In the genomic region with DNA sequence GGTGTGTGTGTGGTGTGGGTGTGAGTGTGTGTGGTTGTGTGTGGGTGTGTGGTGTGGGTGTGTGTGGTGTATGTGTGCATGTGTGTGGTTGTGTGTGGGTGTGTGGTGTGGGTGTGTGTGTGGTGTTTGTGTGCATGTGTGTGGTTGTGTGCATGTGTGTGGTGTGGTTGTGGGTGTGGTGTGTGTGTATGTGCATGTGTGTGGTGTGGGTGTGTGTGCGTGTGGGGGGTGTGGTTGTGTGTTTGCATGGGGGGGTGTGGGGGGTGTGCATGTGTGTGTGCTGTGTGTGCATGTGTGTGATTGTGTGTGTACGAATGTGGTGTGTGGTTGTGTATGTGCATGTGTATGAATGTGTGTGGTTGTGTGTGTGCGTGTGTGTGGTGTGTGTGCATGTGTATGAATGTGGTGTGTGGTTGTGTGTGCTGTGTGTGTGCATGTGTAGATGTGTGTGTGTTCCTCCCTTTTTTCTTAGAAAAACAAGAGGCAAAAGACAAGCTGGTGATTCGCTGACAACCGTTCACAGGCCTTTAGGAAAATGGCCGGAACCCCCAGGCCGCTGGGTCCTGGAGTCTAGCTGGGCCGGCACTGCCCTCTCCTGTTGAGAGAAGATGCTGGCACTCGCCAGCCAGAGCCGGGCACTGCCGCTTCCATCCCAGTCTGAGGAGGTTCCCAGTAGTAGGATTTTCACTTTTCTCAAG, we compare ENCODE assay signal across 8 cellular contexts. TPM values are rescaled to one million over a fixed set of nuclear protein-coding genes. Genes with fewer than 3 reads are reported as not detected.
DNase-seq lines count a peak whose midpoint lies in the region; ATAC-seq and TF ChIP-seq lines count a peak whose summit lies in the region.

No MANE protein-coding gene starts in this region.

- peaks cover 0 to 2% of the 10 kb centered on the region in 2 donors for H3K9me3 Mint-ChIP-seq in stimulated activated naive B cell treated with anti-CD40 and anti-IgM and Interleukin-4, amounts not matched to agents 10 μg/mL and 1 μg/mL and 100 μg/mL, for 72 hours

- peak; percentile 61 for ATAC-seq in left lobe of liver
- no peak for ATAC-seq in stimulated activated naive B cell treated with anti-CD40 and anti-IgM and Interleukin-4, amounts not matched to agents 10 μg/mL and 1 μg/mL and 100 μg/mL, for 72 hours (replicated peaks)

- TF ChIP-seq CTCF in AG04450 (IDR thresholded peaks at IDR 0.05; ENCODE audit: low read depth, low read length) (peak; percentile 46), LNCAP (IDR thresholded peaks at IDR 0.05) (peak; percentile 85)

- no peak overlapping the region for H3K27ac ChIP-seq in AG04450 (ENCODE audit: low read depth, low read length)

- no peaks in the 10 kb centered on the region for H3K36me3 Mint-ChIP-seq in stimulated activated naive B cell treated with anti-CD40 and anti-IgM and Interleukin-4, amounts not matched to agents 10 μg/mL and 1 μg/mL and 100 μg/mL, for 72 hours

- CTCF ChIA-PET in AG04450 (lab: Charles Lee), result no interaction called here

- H3K4me1 Mint-ChIP-seq in stimulated activated naive B cell treated with anti-CD40 and anti-IgM and Interleukin-4, amounts not matched to agents 10 μg/mL and 1 μg/mL and 100 μg/mL, for 72 hours, result no peaks in the 10 kb centered on the region

- no peaks in the 10 kb centered on the region for H3K27me3 ChIP-seq in AG04450 (ENCODE audit: control insufficient read depth, insufficient read depth, low read length)

- no peak overlapping the region for H3K27ac Mint-ChIP-seq in stimulated activated naive B cell treated with anti-CD40 and anti-IgM and Interleukin-4, amounts not matched to agents 10 μg/mL and 1 μg/mL and 100 μg/mL, for 72 hours

- no peak overlapping the region for H3K4me3 ChIP-seq in AG04450 (ENCODE audit: low read depth, low read length)

- no peak overlapping the region for H3K4me3 Mint-ChIP-seq in stimulated activated naive B cell treated with anti-CD40 and anti-IgM and Interleukin-4, amounts not matched to agents 10 μg/mL and 1 μg/mL and 100 μg/mL, for 72 hours

- no peak for DNase-seq in AG04450 (ENCODE audit: low read depth, low spot score)
- peak; percentile 9 for DNase-seq in cerebellar cortex (ENCODE audit: low spot score)
- no peak for DNase-seq in left lobe of liver (ENCODE audit: low spot score)
- peak; percentile 76 for DNase-seq in ureter (ENCODE audit: low spot score)
- DNase-seq in stimulated activated naive B cell treated with anti-CD40 and anti-IgM and Interleukin-4, amounts not matched to agents 10 μg/mL and 1 μg/mL and 100 μg/mL, for 72 hours, result no peak
- DNase-seq in activated effector memory CD4-positive, alpha-beta T cell treated with Interleukin-2 at 50 U/mL for 16 hours, result no peak
- DNase-seq in cerebellar nuclear complex (lab: John Stamatoyannopoulos, UW), result no peak

- H3K9me3 ChIP-seq in AG04450 (ENCODE audit: control insufficient read depth, insufficient read depth, low read length), result peaks cover 89% of the 10 kb centered on the region

- peaks cover 0 to 4% of the 10 kb centered on the region in 2 donors for H3K27me3 Mint-ChIP-seq in stimulated activated naive B cell treated with anti-CD40 and anti-IgM and Interleukin-4, amounts not matched to agents 10 μg/mL and 1 μg/mL and 100 μg/mL, for 72 hours

- POLR2A ChIA-PET in AG04450 (lab: Yijun Ruan, JAX), result no interaction called here

RNA-seq across cellular contexts. Expression of a gene that starts 44.6 kb away (rescaled TPM):
- not detected in 2 replicates for polyA plus RNA-seq in AG04450 (2011; rRNA removed)
- polyA minus RNA-seq in AG04450 (2011; rRNA and poly(A)+ RNA removed), result not detected in 2 replicates
- 8.1 TPM for total RNA-seq in left lobe of liver
- 28.5 TPM for total RNA-seq in ureter

Comparison
In these comparisons a context has a peak if more than half of its experiments do, and no peak if none do; other contexts are left out.
1. DNase-seq: peak in cerebellar cortex (single experiment) and ureter (single experiment); none in AG04450 (single experiment), left lobe of liver (single experiment), stimulated activated naive B cell treated with anti-CD40 and anti-IgM and Interleukin-4, amounts not matched to agents 10 μg/mL and 1 μg/mL and 100 μg/mL, for 72 hours (single experiment), activated effector memory CD4-positive, alpha-beta T cell treated with Interleukin-2 at 50 U/mL for 16 hours (single experiment) and cerebellar nuclear complex (0 of 2).